ENCODE assay signal across 19 cellular contexts in the genomic region with DNA sequence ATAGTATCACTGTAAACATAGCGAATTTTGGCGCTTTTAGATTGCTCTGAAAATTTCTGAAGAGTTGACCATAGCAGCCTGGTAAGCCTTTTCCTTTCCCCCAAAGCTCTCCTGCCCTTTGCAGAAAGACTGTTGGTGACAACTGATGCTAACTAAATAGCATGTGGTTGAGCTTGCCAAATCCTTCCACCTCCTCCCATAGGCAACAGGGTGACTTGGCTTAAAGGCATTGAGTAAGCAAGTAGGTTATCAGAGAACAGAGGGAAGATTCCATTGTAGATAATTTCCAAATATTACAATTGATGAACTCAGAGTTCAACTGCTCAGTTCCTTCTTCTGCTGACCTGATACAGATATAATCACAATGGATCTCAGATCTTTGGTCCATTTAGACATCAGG.
"Had no signal": no experiment of that assay in that cellular context is flagged by ENCODE, and none has a peak within 500 bp of the region (broad histone marks: within the 10 kb centered on the region; RNA-seq: fewer than 3 reads in every experiment).

No MANE protein-coding gene starts in this region.

- DNase-seq: activated naive CD4-positive, alpha-beta T cell; activated naive CD8-positive, alpha-beta T cell treated with anti-CD3 and anti-CD28 coated beads, Interleukin-2, amount 50 U/mL, for 24 hours; activated T-cell treated with anti-CD3 and anti-CD28 coated beads, Interleukin-2, amount 50 U/mL, for 24 hours; cerebellar nuclear complex; hippocampal formation; pancreas; right cardiac atrium; stimulated activated CD4-positive, alpha-beta T cell treated with anti-CD3 and anti-CD28 coated beads, Interleukin-2, amount 100 ng/mL, for 24 hours; stimulated activated naive CD8-positive, alpha-beta T cell treated with anti-CD3 and anti-CD28 coated beads, Interleukin-15, amount 100 ng/mL, for 72 hours; T-helper 9 cell; uterus had no signal

- H3K36me3 ChIP-seq: uterus had no signal

- H3K27ac Mint-ChIP-seq: activated naive CD8-positive, alpha-beta T cell treated with anti-CD3 and anti-CD28 coated beads, Interleukin-2, amount 50 U/mL, for 24 hours; activated T-cell treated with anti-CD3 and anti-CD28 coated beads, Interleukin-2, amount 50 U/mL, for 24 hours; activated T-helper 2 cell treated with anti-CD3 and anti-CD28 coated beads, Interferon-gamma antibody, Interleukin-2, Interleukin-4, amounts not matched to agents 10 μg/mL and 5 μg/mL and 100 μg/mL, durations not matched to agents 14 hours and 24 hours and 36 hours; natural killer cell treated with Interleukin-12 subunit alpha and Interleukin-12 subunit beta and Interleukin-15 and Interleukin-18, amount 100 ng/mL, for 72 hours; stimulated activated effector memory CD8-positive, alpha-beta T cell treated with anti-CD3 and anti-CD28 coated beads, Interleukin-12 subunit alpha, Interleukin-12 subunit beta, amount 100 ng/mL, for 72 hours; stimulated activated naive CD8-positive, alpha-beta T cell treated with anti-CD3 and anti-CD28 coated beads, Interleukin-15, amount 100 ng/mL, for 72 hours; WTC11 had no signal

- H3K9me3 Mint-ChIP-seq: activated naive CD8-positive, alpha-beta T cell treated with anti-CD3 and anti-CD28 coated beads, Interleukin-2, amount 50 U/mL, for 24 hours; activated T-cell treated with anti-CD3 and anti-CD28 coated beads, Interleukin-2, amount 50 U/mL, for 24 hours; natural killer cell treated with Interleukin-12 subunit alpha and Interleukin-12 subunit beta and Interleukin-15 and Interleukin-18, amount 100 ng/mL, for 72 hours; stimulated activated effector memory CD8-positive, alpha-beta T cell treated with anti-CD3 and anti-CD28 coated beads, Interleukin-12 subunit alpha, Interleukin-12 subunit beta, amount 100 ng/mL, for 72 hours had no signal

- H3K27ac ChIP-seq: coronary artery, esophagus muscularis mucosa, pancreas, skin epidermis, tibial nerve, uterus had no signal

- H3K27me3 ChIP-seq: esophagus muscularis mucosa, pancreas, tibial nerve, uterus had no signal

- H3K4me1 Mint-ChIP-seq: activated naive CD8-positive, alpha-beta T cell treated with anti-CD3 and anti-CD28 coated beads, Interleukin-2, amount 50 U/mL, for 24 hours; stimulated activated effector memory CD8-positive, alpha-beta T cell treated with anti-CD3 and anti-CD28 coated beads, Interleukin-12 subunit alpha, Interleukin-12 subunit beta, amount 100 ng/mL, for 72 hours; stimulated activated naive CD8-positive, alpha-beta T cell treated with anti-CD3 and anti-CD28 coated beads, Interleukin-15, amount 100 ng/mL, for 72 hours; WTC11 had no signal

- H3K9me3 ChIP-seq: esophagus muscularis mucosa, pancreas, uterus had no signal

- H3K4me3 Mint-ChIP-seq: activated naive CD8-positive, alpha-beta T cell treated with anti-CD3 and anti-CD28 coated beads, Interleukin-2, amount 50 U/mL, for 24 hours; activated T-cell treated with anti-CD3 and anti-CD28 coated beads, Interleukin-2, amount 50 U/mL, for 24 hours; natural killer cell treated with Interleukin-12 subunit alpha and Interleukin-12 subunit beta and Interleukin-15 and Interleukin-18, amount 100 ng/mL, for 72 hours; stimulated activated effector memory CD8-positive, alpha-beta T cell treated with anti-CD3 and anti-CD28 coated beads, Interleukin-12 subunit alpha, Interleukin-12 subunit beta, amount 100 ng/mL, for 72 hours; stimulated activated naive CD8-positive, alpha-beta T cell treated with anti-CD3 and anti-CD28 coated beads, Interleukin-15, amount 100 ng/mL, for 72 hours; WTC11 had no signal

- H3K4me1 ChIP-seq: pancreas, tibial nerve, uterus had no signal

- H3K4me3 ChIP-seq: coronary artery, esophagus muscularis mucosa, pancreas, skin epidermis, tibial nerve, uterus had no signal

- H3K27me3 Mint-ChIP-seq: activated naive CD8-positive, alpha-beta T cell treated with anti-CD3 and anti-CD28 coated beads, Interleukin-2, amount 50 U/mL, for 24 hours; activated T-cell treated with anti-CD3 and anti-CD28 coated beads, Interleukin-2, amount 50 U/mL, for 24 hours; natural killer cell treated with Interleukin-12 subunit alpha and Interleukin-12 subunit beta and Interleukin-15 and Interleukin-18, amount 100 ng/mL, for 72 hours; stimulated activated naive CD8-positive, alpha-beta T cell treated with anti-CD3 and anti-CD28 coated beads, Interleukin-15, amount 100 ng/mL, for 72 hours had no signal

- ATAC-seq: activated naive CD8-positive, alpha-beta T cell treated with anti-CD3 and anti-CD28 coated beads, Interleukin-2, amount 50 U/mL, for 24 hours; natural killer cell treated with Interleukin-12 subunit alpha and Interleukin-12 subunit beta and Interleukin-15 and Interleukin-18, amount 100 ng/mL, for 72 hours; pancreas; right cardiac atrium; stimulated activated effector memory CD8-positive, alpha-beta T cell treated with anti-CD3 and anti-CD28 coated beads, Interleukin-12 subunit alpha, Interleukin-12 subunit beta, amount 100 ng/mL, for 72 hours; stimulated activated naive CD8-positive, alpha-beta T cell treated with anti-CD3 and anti-CD28 coated beads, Interleukin-15, amount 100 ng/mL, for 72 hours; WTC11 had no signal
